In the genomic region with DNA sequence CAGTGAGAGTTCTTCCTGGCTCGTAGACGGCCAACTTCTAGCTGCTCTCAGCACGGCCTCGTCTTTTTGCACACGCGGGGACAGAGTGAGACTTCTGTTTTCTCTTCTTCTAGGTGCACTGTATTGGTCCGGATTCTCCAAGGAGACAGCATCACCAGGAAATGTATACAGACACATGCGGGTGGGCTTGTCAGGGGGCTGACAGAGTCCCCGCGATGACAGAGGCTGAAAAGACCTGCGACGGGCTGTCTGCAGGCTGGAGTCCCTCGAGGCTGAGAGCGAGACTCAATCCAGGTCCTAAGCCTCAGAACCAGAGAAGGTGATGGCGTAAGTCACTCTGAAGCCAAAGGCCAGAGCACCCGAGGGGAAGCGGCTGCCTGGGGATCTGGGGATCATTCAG, we compare ENCODE assay signal across 23 cellular contexts.
"Had no signal": no experiment of that assay in that cellular context is flagged by ENCODE, and none has a peak within 500 bp of the region (broad histone marks: within the 10 kb centered on the region; RNA-seq: fewer than 3 reads in every experiment).

No MANE protein-coding gene starts in this region.

- H3K9me3 ChIP-seq: gastrocnemius medialis, lower lobe of right lung, pancreas, thyroid gland, vagina had no signal

- H3K27ac Mint-ChIP-seq: naive B cell; nephron progenitor cell; progenitor cell of endocrine pancreas; stimulated activated effector memory CD8-positive, alpha-beta T cell treated with anti-CD3 and anti-CD28 coated beads, Interleukin-12 subunit alpha, Interleukin-12 subunit beta, amount 100 ng/mL, for 72 hours had no signal

- H3K27ac ChIP-seq: dorsolateral prefrontal cortex, epithelial cell of prostate, gastrocnemius medialis, lower lobe of right lung, pancreas, right atrium auricular region, stomach, thyroid gland, vagina had no signal

- H3K4me1 ChIP-seq: gastrocnemius medialis, lower lobe of right lung, pancreas, right atrium auricular region, stomach, thyroid gland, vagina had no signal

- H3K36me3 Mint-ChIP-seq: naive B cell; stimulated activated effector memory CD8-positive, alpha-beta T cell treated with anti-CD3 and anti-CD28 coated beads, Interleukin-12 subunit alpha, Interleukin-12 subunit beta, amount 100 ng/mL, for 72 hours had no signal

- H3K4me1 Mint-ChIP-seq: naive B cell; stimulated activated effector memory CD8-positive, alpha-beta T cell treated with anti-CD3 and anti-CD28 coated beads, Interleukin-12 subunit alpha, Interleukin-12 subunit beta, amount 100 ng/mL, for 72 hours had no signal

- H3K27me3 ChIP-seq: pancreas, right atrium auricular region, stomach, thyroid gland, vagina had no signal

- DNase-seq: effector CD4-positive, alpha-beta T cell; foreskin fibroblast; gastrocnemius medialis; left cardiac atrium; left ventricle myocardium superior; lower lobe of right lung; naive B cell; nephron progenitor cell; pancreas; stimulated activated CD4-positive, alpha-beta T cell treated with anti-CD3 and anti-CD28 coated beads, Interleukin-2, amount 100 ng/mL, for 24 hours; stimulated activated CD4-positive, alpha-beta T cell treated with anti-CD3 and anti-CD28 coated beads, Interleukin-4, amount 100 ng/mL, for 24 hours; stimulated activated naive CD4-positive, alpha-beta T cell treated with Interleukin-2 at 50 U/mL for 16 hours; stomach; thyroid gland; trophoblast cell had no signal

- H3K4me3 ChIP-seq: dorsolateral prefrontal cortex, gastrocnemius medialis, lower lobe of right lung, pancreas, right atrium auricular region, stomach, thyroid gland, vagina had no signal

- H3K4me3 Mint-ChIP-seq: naive B cell; nephron progenitor cell; stimulated activated effector memory CD8-positive, alpha-beta T cell treated with anti-CD3 and anti-CD28 coated beads, Interleukin-12 subunit alpha, Interleukin-12 subunit beta, amount 100 ng/mL, for 72 hours had no signal

- H3K27me3 Mint-ChIP-seq: progenitor cell of endocrine pancreas had no signal

- ATAC-seq: esophagus mucosa; gastrocnemius medialis; left cardiac atrium; left ventricle myocardium superior; lower lobe of right lung; pancreas; sciatic nerve; stimulated activated effector memory CD8-positive, alpha-beta T cell treated with anti-CD3 and anti-CD28 coated beads, Interleukin-12 subunit alpha, Interleukin-12 subunit beta, amount 100 ng/mL, for 72 hours had no signal

- H3K36me3 ChIP-seq: gastrocnemius medialis, lower lobe of right lung, pancreas, right atrium auricular region, stomach, thyroid gland, vagina had no signal
